1 cellular context compared by ENCODE assay signal in genomic region chr19:38618590-38619360, GRCh38.
TF ChIP-seq lines count a peak whose summit lies in the region.

TSS of gene EIF3K (plus strand) at chr19:38619188. CDS start at chr19:38619269, 81 bp downstream.

TF ChIP-seq in K562, 482 proteins besides CTCF, POLR2A, EP300 and RAD21 (continued from another document and continues in another):
- TF ChIP-seq CREB3 (tag; conservative IDR thresholded peaks at IDR 0.05; ENCODE audit: low read depth) (peak; percentile 70; the same call in 1 of the 2 replicates), FIP1L1 (IDR thresholded peaks at IDR 0.05; ENCODE audit: low read depth, low read length, poor library complexity, severe bottlenecking) (peak; percentile 82), MAX (CRISPR knock-in tag; IDR thresholded peaks at IDR 0.05) (peak; percentile 93), ZBTB17 (CRISPR knock-in tag; IDR thresholded peaks at IDR 0.05) (no peak), ZNF449 (CRISPR knock-in tag; IDR thresholded peaks at IDR 0.05) (no peak), BACH1 (tag; IDR thresholded peaks at IDR 0.05) (no peak), ZNF408 (CRISPR knock-in tag; IDR thresholded peaks at IDR 0.05; ENCODE audit: low read depth) (no peak), ATF3 (IDR thresholded peaks at IDR 0.05) (no peak), ATF3 (CRISPR knock-in tag; conservative IDR thresholded peaks at IDR 0.05) (no peak), ZNF644 (tag; IDR thresholded peaks at IDR 0.05; ENCODE audit: low read depth) (peak; percentile 63; the same call in 1 of the 2 replicates), TEAD1 (CRISPR knock-in tag; IDR thresholded peaks at IDR 0.05) (0 out of 4 replicates have a peak, but pooled peaks of 1 of the 2 experiments have one; percentile 32), FOXA3 (CRISPR knock-in tag; conservative IDR thresholded peaks at IDR 0.05 in 1 of 2, IDR thresholded peaks at IDR 0.05 in 1 of 2) (no peak), POLR3G (IDR thresholded peaks at IDR 0.05; ENCODE audit: extremely low read depth, insufficient read length, insufficient replicate concordance) (no peak), DEAF1 (CRISPR knock-in tag; IDR thresholded peaks at IDR 0.05) (no peak), ZFP91 (CRISPR knock-in tag; IDR thresholded peaks at IDR 0.05) (no peak), GTF2B (IDR thresholded peaks at IDR 0.05; ENCODE audit: extremely low read depth, insufficient read length) (no peak), RBM22 (IDR thresholded peaks at IDR 0.05; ENCODE audit: low read depth, low read length, poor library complexity, severe bottlenecking) (no peak), BMI1 (IDR thresholded peaks at IDR 0.05; ENCODE audit: low read length) (no peak), RBM34 (IDR thresholded peaks at IDR 0.05; ENCODE audit: borderline replicate concordance, insufficient read depth, low read length) (no peak), MAFK (IDR thresholded peaks at IDR 0.05; ENCODE audit: low read length) (no peak), ESRRB (CRISPR knock-in tag; IDR thresholded peaks at IDR 0.05; ENCODE audit: borderline replicate concordance) (no peak), ZNF217 (CRISPR knock-in tag; IDR thresholded peaks at IDR 0.05) (no peak), EZH2 (IDR thresholded peaks at IDR 0.05; ENCODE audit: borderline replicate concordance, low read depth, low read length) (no peak), MLX (CRISPR knock-in tag; conservative IDR thresholded peaks at IDR 0.05) (no peak), BRF1 (IDR thresholded peaks at IDR 0.05; ENCODE audit: borderline replicate concordance, extremely low read depth, insufficient read length) (no peak), POLR2G (IDR thresholded peaks at IDR 0.05; ENCODE audit: low read depth, low read length) (peak; percentile 91), CBX2 (IDR thresholded peaks at IDR 0.05; ENCODE audit: insufficient read depth, low read length, poor library complexity, severe bottlenecking) (no peak), NCOA2 (IDR thresholded peaks at IDR 0.05; ENCODE audit: partially characterized antibody in 2 of 2) (no peak), SMARCA5 (IDR thresholded peaks at IDR 0.05) (no peak), RREB1 (CRISPR knock-in tag; IDR thresholded peaks at IDR 0.05) (peak; percentile 82; the same call in 1 of the 2 replicates), HOMEZ (CRISPR knock-in tag; IDR thresholded peaks at IDR 0.05) (no peak), U2AF1 (optimal IDR thresholded peaks at IDR 0.05; ENCODE audit: low read depth, low read length) (no peak), GTF2F1 (IDR thresholded peaks at IDR 0.05; ENCODE audit: low read depth, low read length) (no peak), MNT (conservative IDR thresholded peaks at IDR 0.05) (peak; percentile 95 to 97)
